ENCODE assay signal across 2 cellular contexts in genomic region chr1:14424325-14425000, GRCh38.
TF ChIP-seq lines count a peak whose summit lies in the region.

No MANE protein-coding gene starts in this region.

TF ChIP-seq in H1, 55 proteins besides CTCF, POLR2A, EP300 and RAD21:
- TF ChIP-seq GTF2F1 (IDR thresholded peaks at IDR 0.05; ENCODE audit: borderline replicate concordance, low read depth, low read length) (no peak), SIX5 (IDR thresholded peaks at IDR 0.05; ENCODE audit: low read depth, low read length) (no peak), MAFK (IDR thresholded peaks at IDR 0.05; ENCODE audit: low read depth, low read length) (no peak), CHD7 (IDR thresholded peaks at IDR 0.05; ENCODE audit: insufficient replicate concordance, low read length) (no peak), POLR2AphosphoS5 (IDR thresholded peaks at IDR 0.05; ENCODE audit: low read depth, low read length) (no peak), HDAC6 (IDR thresholded peaks at IDR 0.05; ENCODE audit: low read depth, low read length) (no peak), RFX5 (IDR thresholded peaks at IDR 0.05; ENCODE audit: borderline replicate concordance, low read depth, low read length) (no peak), SIN3A (conservative IDR thresholded peaks at IDR 0.05 in 1 of 2, IDR thresholded peaks at IDR 0.05 in 1 of 2; ENCODE audit: low read depth in 1 of 2, low read length in 2 of 2) (no peak), CEBPB (IDR thresholded peaks at IDR 0.05; ENCODE audit: low read depth, low read length) (no peak), KDM4A (IDR thresholded peaks at IDR 0.05; ENCODE audit: low read depth, low read length, severe bottlenecking) (no peak)
TF ChIP-seq in H1: peak in this region for 0.

TF ChIP-seq in GM12891, 5 proteins besides CTCF, POLR2A, EP300 and RAD21:
- TF ChIP-seq POU2F2 (IDR thresholded peaks at IDR 0.05; ENCODE audit: low read depth, low read length) = no peak
- no peak for TF ChIP-seq PAX5 (IDR thresholded peaks at IDR 0.05; ENCODE audit: insufficient read depth, low read length, severe bottlenecking)
- no peak for TF ChIP-seq SPI1 (IDR thresholded peaks at IDR 0.05; ENCODE audit: low read depth, low read length)
- no peak for TF ChIP-seq TAF1 (IDR thresholded peaks at IDR 0.05; ENCODE audit: low read depth, low read length)
- TF ChIP-seq POLR2AphosphoS5 (IDR thresholded peaks at IDR 0.05; ENCODE audit: low read depth, low read length) = no peak
